In the genomic region with DNA sequence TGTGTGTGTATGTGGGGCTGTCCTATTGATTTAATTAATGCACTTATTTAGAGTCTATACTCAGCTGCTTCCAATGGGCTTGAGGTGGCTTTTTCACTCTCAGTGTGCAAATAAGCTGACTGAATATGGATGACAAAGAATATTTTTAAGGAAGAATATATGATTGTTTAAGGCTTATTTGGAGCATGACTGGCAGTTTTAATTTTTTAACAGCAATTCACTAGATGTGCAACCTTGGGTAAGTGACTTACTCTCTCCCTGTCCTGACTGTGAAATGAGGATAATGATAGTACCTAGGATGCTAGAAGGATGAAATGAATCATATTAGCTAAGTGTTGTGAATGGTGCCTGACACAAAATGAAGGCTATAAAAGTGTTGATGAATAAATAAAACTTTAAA, we compare ENCODE assay signal across 32 cellular contexts.
"Had no signal": no experiment of that assay in that cellular context is flagged by ENCODE, and none has a peak within 500 bp of the region (broad histone marks: within the 10 kb centered on the region; RNA-seq: fewer than 3 reads in every experiment).

No MANE protein-coding gene starts in this region.

- H3K36me3 Mint-ChIP-seq: activated naive CD8-positive, alpha-beta T cell treated with anti-CD3 and anti-CD28 coated beads, Interleukin-2, amount 10 ng/mL, durations not matched to agents 7 days and 5 days; brain; WTC11 had no signal

- H3K27ac ChIP-seq: ascending aorta, breast epithelium, cardiac muscle cell, esophagus muscularis mucosa, foreskin keratinocyte, gastroesophageal sphincter, VCaP had no signal

- H3K4me3 Mint-ChIP-seq: activated CD4-positive, alpha-beta memory T cell treated with anti-CD3 and anti-CD28 coated beads, Interleukin-2, amount 10 ng/mL, durations not matched to agents 7 days and 5 days; activated CD4-positive, alpha-beta T cell treated with anti-CD3 and anti-CD28 coated beads, Interleukin-2, amount 10 ng/mL, durations not matched to agents 7 days and 5 days; activated naive CD8-positive, alpha-beta T cell treated with anti-CD3 and anti-CD28 coated beads, Interleukin-2, amount 10 ng/mL, durations not matched to agents 7 days and 5 days; activated T-cell treated with anti-CD3 and anti-CD28 coated beads, Interleukin-2, amount 50 U/mL, for 24 hours; activated T-cell treated with anti-CD3 and anti-CD28 coated beads, Interleukin-2, amount 50 U/mL, for 72 hours; brain; central memory CD8-positive, alpha-beta T cell; effector memory CD8-positive, alpha-beta T cell; WTC11 had no signal

- H3K4me3 ChIP-seq: ascending aorta, breast epithelium, cardiac muscle cell, esophagus muscularis mucosa, gastroesophageal sphincter, heart right ventricle had no signal

- H3K27me3 ChIP-seq: ascending aorta, breast epithelium, cardiac muscle cell, esophagus muscularis mucosa, gastroesophageal sphincter, heart right ventricle had no signal

- H3K9me3 ChIP-seq: ascending aorta, breast epithelium, esophagus muscularis mucosa, gastroesophageal sphincter, heart right ventricle had no signal

- DNase-seq: activated CD4-positive, alpha-beta memory T cell treated with anti-CD3 and anti-CD28 coated beads, Interleukin-2, amount 10 ng/mL, durations not matched to agents 7 days and 5 days; activated CD4-positive, alpha-beta T cell treated with anti-CD3 and anti-CD28 coated beads for 1 hour; activated CD4-positive, alpha-beta T cell treated with anti-CD3 and anti-CD28 coated beads for 4 hours; activated CD4-positive, alpha-beta T cell treated with anti-CD3 and anti-CD28 coated beads, Interleukin-2, amount 10 ng/mL, durations not matched to agents 7 days and 5 days; activated CD4-positive, alpha-beta T cell treated with anti-CD3 and anti-CD28 coated beads, Interleukin-2, amount 50 U/mL, for 4 hours; activated CD8-positive, alpha-beta memory T cell treated with anti-CD3 and anti-CD28 coated beads, Interleukin-2, amount 50 U/mL, for 48 hours; activated effector memory CD4-positive, alpha-beta T cell treated with Interleukin-2 at 50 U/mL for 16 hours; activated gamma-delta T cell treated with Interleukin-2 at 50 U/mL for 16 hours; activated naive CD4-positive, alpha-beta T cell treated with Interleukin-2 at 50 U/mL for 16 hours; activated naive CD8-positive, alpha-beta T cell treated with anti-CD3 and anti-CD28 coated beads, Interleukin-2, amount 10 ng/mL, durations not matched to agents 7 days and 5 days; activated T-cell treated with anti-CD3 and anti-CD28 coated beads for 4 hours; activated T-cell treated with anti-CD3 and anti-CD28 coated beads, Interleukin-2, amount 50 U/mL, for 24 hours; activated T-cell treated with anti-CD3 and anti-CD28 coated beads, Interleukin-2, amount 50 U/mL, for 72 hours; cortex of kidney; dermis blood vessel endothelial cell; effector CD4-positive, alpha-beta T cell; effector memory CD8-positive, alpha-beta T cell; erythroblast; foreskin keratinocyte; heart right ventricle; T-helper 2 cell had no signal

- H3K36me3 ChIP-seq: ascending aorta, breast epithelium, cardiac muscle cell, gastroesophageal sphincter had no signal

- ATAC-seq: activated naive CD4-positive, alpha-beta T cell treated with anti-CD3 and anti-CD28 coated beads, Interleukin-2, amount 50 U/mL, for 72 hours; activated T-cell treated with anti-CD3 and anti-CD28 coated beads, Interleukin-2, amount 50 U/mL, for 72 hours; effector memory CD8-positive, alpha-beta T cell; gastroesophageal sphincter; WTC11 had no signal

- H3K27me3 Mint-ChIP-seq: activated CD4-positive, alpha-beta memory T cell treated with anti-CD3 and anti-CD28 coated beads, Interleukin-2, amount 10 ng/mL, durations not matched to agents 7 days and 5 days; activated CD4-positive, alpha-beta T cell treated with anti-CD3 and anti-CD28 coated beads, Interleukin-2, amount 10 ng/mL, durations not matched to agents 7 days and 5 days; activated T-cell treated with anti-CD3 and anti-CD28 coated beads, Interleukin-2, amount 50 U/mL, for 24 hours; central memory CD8-positive, alpha-beta T cell; effector memory CD8-positive, alpha-beta T cell had no signal

- FAIRE-seq: colon had no signal

- H3K9me3 Mint-ChIP-seq: activated CD4-positive, alpha-beta memory T cell treated with anti-CD3 and anti-CD28 coated beads, Interleukin-2, amount 10 ng/mL, durations not matched to agents 7 days and 5 days; activated CD4-positive, alpha-beta T cell treated with anti-CD3 and anti-CD28 coated beads, Interleukin-2, amount 10 ng/mL, durations not matched to agents 7 days and 5 days; activated naive CD4-positive, alpha-beta T cell treated with anti-CD3 and anti-CD28 coated beads, Interleukin-2, amount 50 U/mL, for 72 hours; activated naive CD8-positive, alpha-beta T cell treated with anti-CD3 and anti-CD28 coated beads, Interleukin-2, amount 10 ng/mL, durations not matched to agents 7 days and 5 days; activated T-cell treated with anti-CD3 and anti-CD28 coated beads, Interleukin-2, amount 50 U/mL, for 24 hours; activated T-cell treated with anti-CD3 and anti-CD28 coated beads, Interleukin-2, amount 50 U/mL, for 72 hours; brain; central memory CD8-positive, alpha-beta T cell; effector memory CD8-positive, alpha-beta T cell; WTC11 had no signal

- H3K4me1 ChIP-seq: ascending aorta, breast epithelium, foreskin keratinocyte had no signal

- H3K27ac Mint-ChIP-seq: activated CD4-positive, alpha-beta memory T cell treated with anti-CD3 and anti-CD28 coated beads, Interleukin-2, amount 10 ng/mL, durations not matched to agents 7 days and 5 days; activated CD4-positive, alpha-beta T cell treated with anti-CD3 and anti-CD28 coated beads, Interleukin-2, amount 10 ng/mL, durations not matched to agents 7 days and 5 days; activated naive CD8-positive, alpha-beta T cell treated with anti-CD3 and anti-CD28 coated beads, Interleukin-2, amount 10 ng/mL, durations not matched to agents 7 days and 5 days; activated T-cell treated with anti-CD3 and anti-CD28 coated beads, Interleukin-2, amount 50 U/mL, for 24 hours; activated T-cell treated with anti-CD3 and anti-CD28 coated beads, Interleukin-2, amount 50 U/mL, for 72 hours; brain; effector memory CD8-positive, alpha-beta T cell; WTC11 had no signal

- H3K4me1 Mint-ChIP-seq: activated CD4-positive, alpha-beta memory T cell treated with anti-CD3 and anti-CD28 coated beads, Interleukin-2, amount 10 ng/mL, durations not matched to agents 7 days and 5 days; activated CD4-positive, alpha-beta T cell treated with anti-CD3 and anti-CD28 coated beads, Interleukin-2, amount 10 ng/mL, durations not matched to agents 7 days and 5 days; central memory CD8-positive, alpha-beta T cell had no signal
